In genomic region chr2:73998451-73998850, GRCh38 we compare ENCODE assay signal across 17 cellular contexts. TPM values are rescaled to one million over a fixed set of nuclear protein-coding genes. Genes with fewer than 3 reads are reported as not detected.
A peak's percentile ranks its signal among the peaks of the same experiment; 100 is the strongest.
DNase-seq lines count a peak whose midpoint lies in the region; ATAC-seq and TF ChIP-seq lines count a peak whose summit lies in the region.
"Had no signal": no experiment of that assay in that cellular context is flagged by ENCODE, and none has a peak within 500 bp of the region (broad histone marks: within the 10 kb centered on the region; RNA-seq: fewer than 3 reads in every experiment).

No MANE protein-coding gene starts in this region.

- no peak for TF ChIP-seq CTCF in CD8-positive, alpha-beta T cell (IDR thresholded peaks at IDR 0.05)

- POLR2A ChIA-PET in CD8-positive, alpha-beta T cell (lab: Charles Lee) = no interaction called here

- H3K4me1 ChIP-seq in CD8-positive, alpha-beta T cell (ENCODE audit: insufficient read depth, low read length) = peaks cover 68% of the 10 kb centered on the region

- H3K27ac Mint-ChIP-seq in CD8-positive, alpha-beta T cell = peak overlapping the region; percentile 15
- peak overlapping the region; percentile 74 for H3K27ac Mint-ChIP-seq in activated T-helper 17 cell treated with anti-CD3 and anti-CD28 coated beads, Interleukin-2, amount 50 U/mL, for 72 hours

- H3K27me3 ChIP-seq in CD8-positive, alpha-beta T cell (ENCODE audit: insufficient read depth, low read length) = no peaks in the 10 kb centered on the region
- H3K27me3 ChIP-seq: gastrocnemius medialis, testis had no signal

- ATAC-seq in CD8-positive, alpha-beta T cell = no peak
- no peak for ATAC-seq in activated T-helper 17 cell treated with anti-CD3 and anti-CD28 coated beads, Interleukin-2, amount 50 U/mL, for 72 hours (replicated peaks)
- no peak for ATAC-seq in GM18868 (IDR thresholded peaks at IDR 0.05; ENCODE audit: unreplicated experiment)
- ATAC-seq: gastrocnemius medialis, mucosa of descending colon, right cardiac atrium had no signal

- H3K4me3 Mint-ChIP-seq in CD8-positive, alpha-beta T cell = no peak overlapping the region
- peak overlapping the region; percentile 87 for H3K4me3 Mint-ChIP-seq in activated T-helper 17 cell treated with anti-CD3 and anti-CD28 coated beads, Interleukin-2, amount 50 U/mL, for 72 hours
- H3K4me3 Mint-ChIP-seq: CD14-positive monocyte had no signal

- CTCF ChIA-PET in CD8-positive, alpha-beta T cell (lab: Charles Lee) = no interaction called here

- DNase-seq in Ammon's horn (ENCODE audit: low spot score) (peak; percentile 86), medulla oblongata (ENCODE audit: extremely low spot score) (peak; percentile 8), middle frontal gyrus (ENCODE audit: extremely low spot score, low spot score) (no peak), inferior parietal cortex (ENCODE audit: extremely low spot score) (no peak)
- peak in 1 of 7 experiments; percentile 26 for DNase-seq in CD8-positive, alpha-beta T cell
- no peak for DNase-seq in activated CD8-positive, alpha-beta memory T cell treated with anti-CD3 and anti-CD28 coated beads, Interleukin-2, amount 50 U/mL, for 4 hours
- DNase-seq: gastrocnemius medialis, GDM1, mucosa of descending colon, MV-4-11, NCI-H82, right cardiac atrium, Right ventricle myocardium superior, testis had no signal

- intact Hi-C loops in CD8-positive, alpha-beta T cell (cut with DNase I, micrococcal nuclease) = no loop called here

- no peak overlapping the region for H3K27ac ChIP-seq in CD8-positive, alpha-beta T cell (ENCODE audit: low read depth, low read length)
- H3K27ac ChIP-seq: gastrocnemius medialis, testis had no signal

- no peaks in the 10 kb centered on the region for H3K27me3 Mint-ChIP-seq in CD8-positive, alpha-beta T cell (ENCODE audit: low read depth)
- H3K27me3 Mint-ChIP-seq in activated T-helper 17 cell treated with anti-CD3 and anti-CD28 coated beads, Interleukin-2, amount 50 U/mL, for 72 hours = no peaks in the 10 kb centered on the region

- H3K9me3 Mint-ChIP-seq in CD8-positive, alpha-beta T cell = no peaks in the 10 kb centered on the region
- H3K9me3 Mint-ChIP-seq in activated T-helper 17 cell treated with anti-CD3 and anti-CD28 coated beads, Interleukin-2, amount 50 U/mL, for 72 hours = no peaks in the 10 kb centered on the region
- H3K9me3 Mint-ChIP-seq: CD14-positive monocyte had no signal

- peaks cover 10% of the 10 kb centered on the region for H3K36me3 Mint-ChIP-seq in CD8-positive, alpha-beta T cell
- H3K36me3 Mint-ChIP-seq in activated T-helper 17 cell treated with anti-CD3 and anti-CD28 coated beads, Interleukin-2, amount 50 U/mL, for 72 hours (ENCODE audit: low read depth) = peaks cover 30% of the 10 kb centered on the region

- H3K36me3 ChIP-seq in CD8-positive, alpha-beta T cell (ENCODE audit: insufficient read depth, low read length) = no peaks in the 10 kb centered on the region
- H3K36me3 ChIP-seq: gastrocnemius medialis had no signal

- peaks cover 79% of the 10 kb centered on the region for H3K4me1 Mint-ChIP-seq in CD8-positive, alpha-beta T cell (ENCODE audit: low read depth)
- H3K4me1 Mint-ChIP-seq in activated T-helper 17 cell treated with anti-CD3 and anti-CD28 coated beads, Interleukin-2, amount 50 U/mL, for 72 hours = peaks cover 64% of the 10 kb centered on the region

- H3K9me3 ChIP-seq in CD8-positive, alpha-beta T cell (ENCODE audit: low read length) = no peaks in the 10 kb centered on the region
- H3K9me3 ChIP-seq: gastrocnemius medialis, mucosa of descending colon, testis had no signal

- no peak overlapping the region for H3K4me3 ChIP-seq in CD8-positive, alpha-beta T cell (ENCODE audit: low read depth, low read length)
- H3K4me3 ChIP-seq: gastrocnemius medialis, mucosa of descending colon, testis had no signal

RNA-seq across cellular contexts. Expression of gene TET3, which starts 13.7 kb away (rescaled TPM):
- total RNA-seq in CD8-positive, alpha-beta T cell = 10 to 100 TPM; 25.4 to 26.2 TPM
- 10 to 100 TPM; 15.1 to 42.6 TPM for total RNA-seq in activated T-helper 17 cell treated with anti-CD3 and anti-CD28 coated beads, Interleukin-2, amount 50 U/mL, for 72 hours

Comparison
In these comparisons a context has a peak if more than half of its experiments do, and no peak if none do; other contexts are left out.
1. DNase-seq: peak in Ammon's horn (single experiment) and medulla oblongata (single experiment); none in middle frontal gyrus (single experiment), inferior parietal cortex (single experiment) and activated CD8-positive, alpha-beta memory T cell treated with anti-CD3 and anti-CD28 coated beads, Interleukin-2, amount 50 U/mL, for 4 hours (single experiment).